In the genomic region with DNA sequence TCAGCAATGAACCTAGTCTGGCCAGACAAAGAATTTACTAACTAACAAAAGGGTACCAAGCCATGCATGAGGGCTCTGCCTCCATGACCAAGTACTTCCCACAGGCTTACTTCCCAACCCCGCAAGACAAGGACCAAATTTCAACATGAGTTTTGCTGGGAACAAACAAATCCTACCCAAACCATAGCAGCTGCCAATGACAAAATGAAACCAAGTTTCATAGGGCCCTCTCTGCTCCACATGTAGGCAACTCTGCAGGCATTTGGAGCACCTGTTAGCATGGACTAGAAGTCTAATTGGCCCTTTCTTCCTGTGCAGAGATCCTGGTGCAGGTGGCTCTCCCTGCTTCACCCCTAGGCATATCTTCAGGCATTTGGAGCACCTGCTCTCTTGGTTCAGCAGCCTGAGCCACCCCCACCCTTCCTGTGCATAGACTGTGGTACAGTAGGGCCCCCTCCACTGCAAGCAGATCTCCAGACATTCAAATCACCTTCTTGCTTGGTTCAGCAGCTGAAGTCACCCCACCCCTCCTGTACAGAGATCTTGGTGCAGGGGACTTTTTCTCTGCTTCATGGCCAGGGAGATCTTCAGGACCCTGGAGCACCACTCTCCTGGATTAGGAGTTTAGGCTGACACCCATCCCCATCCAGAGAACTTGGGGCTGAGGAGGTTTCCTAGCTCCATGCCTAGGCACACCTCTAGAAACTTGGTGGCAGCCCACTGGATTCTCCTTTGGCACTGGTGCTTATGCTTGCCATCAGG, we compare ENCODE assay signal across 11 cellular contexts.
DNase-seq lines count a peak whose midpoint lies in the region; ATAC-seq and TF ChIP-seq lines count a peak whose summit lies in the region.
"Had no signal": no experiment of that assay in that cellular context is flagged by ENCODE, and none has a peak within 500 bp of the region (broad histone marks: within the 10 kb centered on the region; RNA-seq: fewer than 3 reads in every experiment).

No MANE protein-coding gene starts in this region.

- intact Hi-C loops in activated naive CD4-positive, alpha-beta T cell treated with anti-CD3 and anti-CD28 coated beads for 36 hours (cut with micrococcal nuclease): loop anchor here (1.0 to 10.0 kb wide), 12 partner anchors 22 to 1672 kb away; partner anchors contain the start of genes ARID2 and SCAF11

- no peaks in the 10 kb centered on the region for H3K27me3 ChIP-seq in Peyer's patch
- H3K27me3 ChIP-seq: breast epithelium, tibial nerve had no signal

- peaks cover 0 to 5% (median 2%) of the 10 kb centered on the region in 4 donors for H3K9me3 ChIP-seq in Peyer's patch

- H3K27me3 Mint-ChIP-seq in activated naive CD4-positive, alpha-beta T cell treated with anti-CD3 and anti-CD28 coated beads for 36 hours (ENCODE audit: low read depth): no peaks in the 10 kb centered on the region
- H3K27me3 Mint-ChIP-seq in central memory CD8-positive, alpha-beta T cell: no peaks in the 10 kb centered on the region

- peak overlapping the region in 2 of 4 donors; percentile 50 to 71 for H3K27ac ChIP-seq in Peyer's patch
- H3K27ac ChIP-seq: breast epithelium, tibial nerve had no signal

- peak; percentile 60 for DNase-seq in activated naive CD4-positive, alpha-beta T cell treated with anti-CD3 and anti-CD28 coated beads for 36 hours
- no peak for DNase-seq in activated naive CD4-positive, alpha-beta T cell (lab: John Stamatoyannopoulos, UW)
- DNase-seq in Peyer's patch: peak in 2 of 3 donors; percentile 62 to 69
- DNase-seq in central memory CD8-positive, alpha-beta T cell (ENCODE audit: low spot score in 2 of 2): no peak
- no peak for DNase-seq in stimulated activated naive CD8-positive, alpha-beta T cell treated with anti-CD3 and anti-CD28 coated beads, Interleukin-15, Interleukin-2, amounts not matched to agents 100 U/mL and 50 U/mL, for 24 hours
- no peak for DNase-seq in NCI-H1417 treated with DMSO at 0.1 percent for 48 hours (lab: John Stamatoyannopoulos, UW)
- DNase-seq in NCI-H748 (lab: John Stamatoyannopoulos, UW; ENCODE audit: unreplicated experiment): no peak
- DNase-seq in HPDE6-E6E7 (ENCODE audit: extremely low spot score): no peak
- DNase-seq: NCI-H510A treated with DMSO at 0.1 percent for 48 hours had no signal

- no peak for TF ChIP-seq POLR2A in Peyer's patch (IDR thresholded peaks at IDR 0.05)

- peaks cover 16% of the 10 kb centered on the region for H3K36me3 Mint-ChIP-seq in activated naive CD4-positive, alpha-beta T cell treated with anti-CD3 and anti-CD28 coated beads for 36 hours (ENCODE audit: low read depth)
- peaks cover 2% of the 10 kb centered on the region for H3K36me3 Mint-ChIP-seq in central memory CD8-positive, alpha-beta T cell (ENCODE audit: insufficient read depth)

- H3K4me3 Mint-ChIP-seq in activated naive CD4-positive, alpha-beta T cell treated with anti-CD3 and anti-CD28 coated beads for 36 hours: peak overlapping the region; percentile 33
- H3K4me3 Mint-ChIP-seq in central memory CD8-positive, alpha-beta T cell: no peak overlapping the region

- H3K4me1 ChIP-seq in Peyer's patch: peaks cover 0 to 4% (median 0%) of the 10 kb centered on the region in 4 donors

- no peak for TF ChIP-seq CTCF in Peyer's patch (IDR thresholded peaks at IDR 0.05)

- H3K27ac Mint-ChIP-seq in activated naive CD4-positive, alpha-beta T cell treated with anti-CD3 and anti-CD28 coated beads for 36 hours: peak overlapping the region; percentile 100
- peak overlapping the region; percentile 99 for H3K27ac Mint-ChIP-seq in central memory CD8-positive, alpha-beta T cell (ENCODE audit: low read depth)

- no peaks in the 10 kb centered on the region for H3K36me3 ChIP-seq in Peyer's patch
- H3K36me3 ChIP-seq: breast epithelium, tibial nerve had no signal

- H3K9me3 Mint-ChIP-seq in activated naive CD4-positive, alpha-beta T cell treated with anti-CD3 and anti-CD28 coated beads for 36 hours: peaks cover 13% of the 10 kb centered on the region
- H3K9me3 Mint-ChIP-seq in central memory CD8-positive, alpha-beta T cell: peaks cover 4% of the 10 kb centered on the region

- peak; percentile 35 for ATAC-seq in central memory CD8-positive, alpha-beta T cell (replicated peaks; ENCODE audit: extremely low read depth, poor library complexity, severe bottlenecking)
- peak; percentile 19 for ATAC-seq in stimulated activated naive CD8-positive, alpha-beta T cell treated with anti-CD3 and anti-CD28 coated beads, Interleukin-15, Interleukin-2, amounts not matched to agents 100 U/mL and 50 U/mL, for 24 hours

- H3K4me1 Mint-ChIP-seq in activated naive CD4-positive, alpha-beta T cell treated with anti-CD3 and anti-CD28 coated beads for 36 hours (ENCODE audit: low read depth): peaks cover 95% of the 10 kb centered on the region
- H3K4me1 Mint-ChIP-seq in central memory CD8-positive, alpha-beta T cell: peaks cover 49% of the 10 kb centered on the region

- H3K4me3 ChIP-seq in Peyer's patch: no peak overlapping the region
- H3K4me3 ChIP-seq: breast epithelium, tibial nerve had no signal

- CTCF ChIA-PET in activated naive CD4-positive, alpha-beta T cell treated with anti-CD3 and anti-CD28 coated beads for 36 hours (lab: Charles Lee): interaction anchor here (0.6 to 4.8 kb wide), 57 partner anchors 9 to 368 kb away, joined by 3 to 56 read pairs (median 5); partner anchors contain the start of genes AMIGO2 and PCED1B

Comparison
In these comparisons a context has a peak if more than half of its experiments do, and no peak if none do; other contexts are left out.
1. DNase-seq: peak in activated naive CD4-positive, alpha-beta T cell treated with anti-CD3 and anti-CD28 coated beads for 36 hours (single experiment) and Peyer's patch (2 of 3); none in activated naive CD4-positive, alpha-beta T cell (0 of 4), central memory CD8-positive, alpha-beta T cell (0 of 2), stimulated activated naive CD8-positive, alpha-beta T cell treated with anti-CD3 and anti-CD28 coated beads, Interleukin-15, Interleukin-2, amounts not matched to agents 100 U/mL and 50 U/mL, for 24 hours (single experiment), NCI-H1417 treated with DMSO at 0.1 percent for 48 hours (single experiment), NCI-H748 (single experiment) and HPDE6-E6E7 (single experiment).